In genomic region chr20:9146649-9147048, GRCh38 we compare ENCODE assay signal across 19 cellular contexts.
DNase-seq lines count a peak whose midpoint lies in the region; ATAC-seq, FAIRE-seq and TF ChIP-seq lines count a peak whose summit lies in the region.
"Had no signal": no experiment of that assay in that cellular context is flagged by ENCODE, and none has a peak within 500 bp of the region (broad histone marks: within the 10 kb centered on the region; RNA-seq: fewer than 3 reads in every experiment).

No MANE protein-coding gene starts in this region.

- TF ChIP-seq EP300 in A549 (IDR thresholded peaks at IDR 0.05): no peak

- H3K27ac ChIP-seq in A549 (no peak overlapping the region), IMR-90 (ENCODE audit: insufficient read depth, low read length) (no peak overlapping the region), RWPE2 (ENCODE audit: poor library complexity, severe bottlenecking) (peak overlapping the region; percentile 24)

- H2BK15ac ChIP-seq in IMR-90 (ENCODE audit: low read depth, low read length): no peak overlapping the region

- H3K18ac ChIP-seq in IMR-90 (ENCODE audit: low read depth, low read length): no peak overlapping the region

- H3K4ac ChIP-seq in IMR-90 (ENCODE audit: low read depth, low read length): no peak overlapping the region

- H3K27me3 ChIP-seq in IMR-90 (ENCODE audit: control insufficient read depth, insufficient read depth, low read length): no peaks in the 10 kb centered on the region
- no peaks in the 10 kb centered on the region for H3K27me3 ChIP-seq in RWPE2 (ENCODE audit: insufficient read depth, poor library complexity, severe bottlenecking)

- no peak overlapping the region for H3K56ac ChIP-seq in IMR-90 (ENCODE audit: extremely low read depth, insufficient read depth, low read length)

- H3K27me3 Mint-ChIP-seq in activated CD4-positive, alpha-beta T cell treated with anti-CD3 and anti-CD28 coated beads, Interleukin-2, amount 10 ng/mL, durations not matched to agents 7 days and 5 days: no peaks in the 10 kb centered on the region
- H3K27me3 Mint-ChIP-seq: CD4-positive, alpha-beta memory T cell had no signal

- no TSS peak for BruUV-seq in IMR-90 (replicated peaks; lab: Mats Ljungman, UMichigan)

- POLR2A ChIA-PET in A549 (lab: Yijun Ruan, JAX): no interaction called here
- POLR2A ChIA-PET in IMR-90 (lab: Charles Lee; ENCODE audit: unreplicated experiment): no interaction called here
- POLR2A ChIA-PET in activated CD4-positive, alpha-beta T cell treated with anti-CD3 and anti-CD28 coated beads, Interleukin-2, amount 10 ng/mL, durations not matched to agents 7 days and 5 days (lab: Charles Lee): no interaction called here

- peaks cover 24% of the 10 kb centered on the region for H4K20me1 ChIP-seq in IMR-90 (ENCODE audit: insufficient read depth, low read length)

- CTCF ChIA-PET in A549 (lab: Yijun Ruan, JAX): interaction anchor here (0.8 to 1.1 kb wide), 3 partner anchors 10 to 357 kb away, joined by 3 to 4 read pairs (median 3); no protein-coding TSS in a partner anchor
- CTCF ChIA-PET in IMR-90 (lab: Yijun Ruan, JAX): no interaction called here
- CTCF ChIA-PET in activated CD4-positive, alpha-beta T cell treated with anti-CD3 and anti-CD28 coated beads, Interleukin-2, amount 10 ng/mL, durations not matched to agents 7 days and 5 days (lab: Charles Lee): no interaction called here

- H3K9me3 Mint-ChIP-seq in activated CD4-positive, alpha-beta T cell treated with anti-CD3 and anti-CD28 coated beads, Interleukin-2, amount 10 ng/mL, durations not matched to agents 7 days and 5 days: peaks cover 4% of the 10 kb centered on the region

- peak; percentile 18 for FAIRE-seq in A549 (lab: Jason Lieb, UNC)
- FAIRE-seq: GM12891, GM18507 had no signal

- H3K4me1 Mint-ChIP-seq in activated CD4-positive, alpha-beta T cell treated with anti-CD3 and anti-CD28 coated beads, Interleukin-2, amount 10 ng/mL, durations not matched to agents 7 days and 5 days: no peaks in the 10 kb centered on the region
- H3K4me1 Mint-ChIP-seq: CD4-positive, alpha-beta memory T cell had no signal

- dilution Hi-C loops in IMR-90 (cut with HindIII; ENCODE audit: low sequenced_read_pairs, unreplicated experiment): no loop called here

- no peaks in the 10 kb centered on the region for H3K36me3 Mint-ChIP-seq in activated CD4-positive, alpha-beta T cell treated with anti-CD3 and anti-CD28 coated beads, Interleukin-2, amount 10 ng/mL, durations not matched to agents 7 days and 5 days (ENCODE audit: low read depth)
- H3K36me3 Mint-ChIP-seq: CD4-positive, alpha-beta memory T cell had no signal

- H3K9me3 ChIP-seq in A549: no peaks in the 10 kb centered on the region
- no peaks in the 10 kb centered on the region for H3K9me3 ChIP-seq in IMR-90 (ENCODE audit: control insufficient read depth, insufficient read depth, low read length)
- H3K9me3 ChIP-seq in RWPE2 (ENCODE audit: severe bottlenecking): no peaks in the 10 kb centered on the region

- H4K8ac ChIP-seq in IMR-90 (ENCODE audit: low read depth in 2 of 2, low read length in 2 of 2): no peak overlapping the region

- TF ChIP-seq RAD21 in A549 (conservative IDR thresholded peaks at IDR 0.05 in 1 of 2, IDR thresholded peaks at IDR 0.05 in 1 of 2): no peak
- no peak for TF ChIP-seq RAD21 in IMR-90 (IDR thresholded peaks at IDR 0.05; ENCODE audit: low read length)

- H2AK9ac ChIP-seq in IMR-90 (replicated peaks; ENCODE audit: low read depth, low read length, poor library complexity): no peak overlapping the region

- H3K9ac ChIP-seq in IMR-90 (ENCODE audit: low read depth, low read length): no peak overlapping the region

- no peak overlapping the region for H2AK5ac ChIP-seq in IMR-90 (ENCODE audit: low read depth, low read length)

- peak overlapping the region; percentile 44; the same call in 2 of the 3 replicates for H3K4me2 ChIP-seq in A549
- no peak overlapping the region for H3K4me2 ChIP-seq in IMR-90 (ENCODE audit: low read depth, low read length)

- no peak overlapping the region for H4K5ac ChIP-seq in IMR-90 (ENCODE audit: low read depth, low read length)

- ATAC-seq in A549 (no peak), IMR-90 (ENCODE audit: low read depth) (no peak), RWPE2 (ENCODE audit: low read depth) (no peak)

- peaks cover 40 to 76% of the 10 kb centered on the region in 2 experiments for H3K79me1 ChIP-seq in IMR-90 (ENCODE audit: low read depth in 1 of 2, low read length in 2 of 2)

- H2BK5ac ChIP-seq in IMR-90 (ENCODE audit: low read depth, low read length, poor library complexity, severe bottlenecking): no peak overlapping the region

- no peak for TF ChIP-seq POLR2A in A549 (IDR thresholded peaks at IDR 0.05; ENCODE audit: low read length)
- TF ChIP-seq POLR2A in IMR-90 (IDR thresholded peaks at IDR 0.05; ENCODE audit: low read depth, low read length): no peak

- H3K4me3 Mint-ChIP-seq in activated CD4-positive, alpha-beta T cell treated with anti-CD3 and anti-CD28 coated beads, Interleukin-2, amount 10 ng/mL, durations not matched to agents 7 days and 5 days: no peak overlapping the region
- H3K4me3 Mint-ChIP-seq: CD4-positive, alpha-beta memory T cell had no signal

- no peak overlapping the region for H3K14ac ChIP-seq in IMR-90 (replicated peaks; ENCODE audit: low read depth, low read length)

- WGBS in A549 (ENCODE audit: missing lambda C conversion rate): 82% methylated on average over 2 of the region's 2 CpGs
- no CpG with 5 or more reads among the region's 2 CpGs for WGBS in IMR-90 (ENCODE audit: extremely low coverage in 2 of 2, insufficient read length in 1 of 2), 2 experiments

- H2AFZ ChIP-seq in IMR-90 (replicated peaks; ENCODE audit: low read length, poor library complexity): no peak overlapping the region

- no peak for DNase-seq in A549 (ENCODE audit: low read depth in 1 of 2, low spot score in 1 of 2)
- no peak for DNase-seq in IMR-90
- DNase-seq in RWPE2 (ENCODE audit: low spot score): no peak
- DNase-seq in renal cortical epithelial cell (ENCODE audit: low read depth): peak; percentile 30
- DNase-seq in activated CD4-positive, alpha-beta T cell treated with anti-CD3 and anti-CD28 coated beads, Interleukin-2, amount 50 U/mL, for 4 hours: no peak
- DNase-seq in NCI-H1930 (lab: John Stamatoyannopoulos, UW): no peak
- DNase-seq in activated CD4-positive, alpha-beta T cell treated with anti-CD3 and anti-CD28 coated beads, Interleukin-2, amount 10 ng/mL, durations not matched to agents 7 days and 5 days: no peak
- DNase-seq: 8988T; C1 segment of cervical spinal cord; Calu3; CD4-positive, alpha-beta memory T cell; COR-L47; DMS53; DMS79 treated with DMSO at 0.1 percent for 48 hours; GF-D8; GOT3; H7 had no signal

- H3K4me1 ChIP-seq in A549: peaks cover 24% of the 10 kb centered on the region
- H3K4me1 ChIP-seq in IMR-90 (ENCODE audit: control insufficient read depth, insufficient read depth, low read length): peaks cover 10% of the 10 kb centered on the region
- H3K4me1 ChIP-seq in RWPE2 (ENCODE audit: insufficient read depth, poor library complexity, severe bottlenecking): peaks cover 20% of the 10 kb centered on the region

- H4K91ac ChIP-seq in IMR-90 (ENCODE audit: insufficient read depth, low read depth, low read length): no peak overlapping the region

- peaks cover 20% of the 10 kb centered on the region for H3K9me1 ChIP-seq in IMR-90 (ENCODE audit: insufficient read depth, low read length)

- TF ChIP-seq CTCF in A549 (IDR thresholded peaks at IDR 0.05): no peak
- TF ChIP-seq CTCF in IMR-90 (conservative IDR thresholded peaks at IDR 0.05; ENCODE audit: low read depth, low read length): no peak
- no peak for TF ChIP-seq CTCF in RWPE2 (IDR thresholded peaks at IDR 0.05; ENCODE audit: poor library complexity, severe bottlenecking)

- no peak overlapping the region for H3K23ac ChIP-seq in IMR-90 (ENCODE audit: low read depth, low read length)

- H3K4me3 ChIP-seq in A549 (no peak overlapping the region), IMR-90 (ENCODE audit: insufficient read depth, low read depth, low read length) (no peak overlapping the region), RWPE2 (ENCODE audit: severe bottlenecking) (no peak overlapping the region)

- intact Hi-C loops in IMR-90 (cut with micrococcal nuclease): no loop called here

- H3K27ac Mint-ChIP-seq in activated CD4-positive, alpha-beta T cell treated with anti-CD3 and anti-CD28 coated beads, Interleukin-2, amount 10 ng/mL, durations not matched to agents 7 days and 5 days: no peak overlapping the region

- H3K36me3 ChIP-seq in IMR-90 (ENCODE audit: control insufficient read depth, insufficient read depth, low read length): no peaks in the 10 kb centered on the region
- no peaks in the 10 kb centered on the region; the same call in 1 of the 2 replicates for H3K36me3 ChIP-seq in RWPE2 (ENCODE audit: low read depth)

- no peak overlapping the region for H2BK120ac ChIP-seq in IMR-90 (ENCODE audit: low read depth, low read length)

- in situ Hi-C loops in IMR-90 (cut with MboI; ENCODE audit: low sequenced_read_pairs): no loop called here

- no peak overlapping the region for H2BK20ac ChIP-seq in IMR-90 (ENCODE audit: low read depth, low read length)

TF ChIP-seq in A549, 52 proteins besides CTCF, POLR2A, EP300 and RAD21:
- TF ChIP-seq MAFK (IDR thresholded peaks at IDR 0.05; ENCODE audit: partially characterized antibody) (peak; percentile 84), BHLHE40 (IDR thresholded peaks at IDR 0.05; ENCODE audit: low read depth, low read length) (no peak)

TF ChIP-seq in IMR-90, 13 proteins besides CTCF, POLR2A, EP300 and RAD21:
- TF ChIP-seq MAZ (IDR thresholded peaks at IDR 0.05; ENCODE audit: borderline replicate concordance, low read depth, low read length): no peak
- TF ChIP-seq RFX5 (IDR thresholded peaks at IDR 0.05; ENCODE audit: low read depth, low read length): no peak
- TF ChIP-seq MAFK (IDR thresholded peaks at IDR 0.05; ENCODE audit: low read depth, low read length): peak; percentile 89
- TF ChIP-seq BHLHE40 (IDR thresholded peaks at IDR 0.05; ENCODE audit: low read depth, low read length): no peak
